Comparison of ENCODE assay signal across 13 cellular contexts in the genomic region with DNA sequence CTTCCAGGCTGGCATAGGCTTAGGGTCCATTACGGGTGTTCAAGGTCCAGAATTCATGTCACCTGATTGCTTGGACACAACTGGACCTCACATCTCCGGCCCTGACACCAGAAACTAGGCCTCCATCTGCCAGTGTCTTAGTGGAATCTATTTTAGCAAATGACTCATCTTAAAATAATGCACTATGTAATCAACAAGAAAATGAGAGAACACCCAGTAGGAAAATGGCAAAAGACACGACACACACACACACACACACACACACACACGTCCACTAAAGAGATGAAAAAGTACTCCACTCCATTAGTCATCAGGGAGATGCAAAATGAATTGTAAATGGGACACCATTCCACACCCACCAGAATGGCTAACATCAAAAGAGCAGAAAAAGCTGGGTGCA. TPM values are rescaled to one million over a fixed set of nuclear protein-coding genes. Genes with fewer than 3 reads are reported as not detected.
A peak's percentile ranks its signal among the peaks of the same experiment; 100 is the strongest.
DNase-seq lines count a peak whose midpoint lies in the region; ATAC-seq and TF ChIP-seq lines count a peak whose summit lies in the region.
"Had no signal": no experiment of that assay in that cellular context is flagged by ENCODE, and none has a peak within 500 bp of the region (broad histone marks: within the 10 kb centered on the region; RNA-seq: fewer than 3 reads in every experiment).

No MANE protein-coding gene starts in this region.

- peak overlapping the region; percentile 52; the same call in 1 of the 2 replicates for H3K27ac ChIP-seq in ACC112 (ENCODE audit: low read depth, low read length)
- H3K27ac ChIP-seq in foreskin keratinocyte: no peak overlapping the region
- H3K27ac ChIP-seq in esophagus muscularis mucosa (replicated peaks in 1 of 4): peak overlapping the region in 1 of 4 donors; percentile 22
- no peak overlapping the region for H3K27ac ChIP-seq in endodermal cell (ENCODE audit: low read depth, low read length)
- H3K27ac ChIP-seq in transverse colon: no peak overlapping the region

- H3K27me3 Mint-ChIP-seq in HFFc6 (ENCODE audit: insufficient read depth) (no peaks in the 10 kb centered on the region; the same call in 1 of the 2 replicates), endodermal cell (ENCODE audit: insufficient read depth) (peaks cover 2% of the 10 kb centered on the region)
- H3K27me3 Mint-ChIP-seq: progenitor cell of endocrine pancreas had no signal

- ATAC-seq in foreskin keratinocyte: peak; percentile 57
- ATAC-seq: Right ventricle myocardium inferior had no signal

- TF ChIP-seq EP300 in esophagus muscularis mucosa (IDR thresholded peaks at IDR 0.05) (no peak), transverse colon (IDR thresholded peaks at IDR 0.05; ENCODE audit: low read depth) (no peak)

- CTCF ChIA-PET in GM10248 (lab: Yijun Ruan, JAX): no interaction called here

- H3K4me3 ChIP-seq in ACC112 (ENCODE audit: low read depth, low read length) (no peak overlapping the region), esophagus muscularis mucosa (no peak overlapping the region), endodermal cell (ENCODE audit: low read length) (no peak overlapping the region), transverse colon (no peak overlapping the region)

- peak overlapping the region; percentile 13 for H2AFZ ChIP-seq in ACC112 (ENCODE audit: low read length, unreplicated experiment)

- no peak for TF ChIP-seq POLR2A in esophagus muscularis mucosa (IDR thresholded peaks at IDR 0.05; ENCODE audit: low read depth)
- TF ChIP-seq POLR2A in transverse colon (IDR thresholded peaks at IDR 0.05): no peak

- DNase-seq in HFFc6: peak; percentile 88
- peak; percentile 62 for DNase-seq in amniotic stem cell (lab: John Stamatoyannopoulos, UW)
- peak; percentile 73 to 80 for DNase-seq in foreskin keratinocyte
- DNase-seq in esophagus muscularis mucosa (ENCODE audit: extremely low spot score): no peak
- no peak for DNase-seq in endodermal cell
- DNase-seq in transverse colon: no peak
- DNase-seq in GM10248 (ENCODE audit: extremely low spot score): no peak

- H3K27me3 ChIP-seq in ACC112 (ENCODE audit: insufficient read depth, low read length) (no peaks in the 10 kb centered on the region), foreskin keratinocyte (no peaks in the 10 kb centered on the region), esophagus muscularis mucosa (no peaks in the 10 kb centered on the region), endodermal cell (ENCODE audit: control insufficient read depth, insufficient read depth, low read length, poor library complexity, severe bottlenecking) (no peaks in the 10 kb centered on the region), transverse colon (no peaks in the 10 kb centered on the region)

- in situ Hi-C loops in transverse colon (cut with MboI; ENCODE audit: low pct_ligation_motif_present in 1 of 4, low pct_unique_long_range_greater_than_20kb in 1 of 4, low sequenced_read_pairs in 3 of 4): no loop called here

- no peak overlapping the region for H3K9ac ChIP-seq in endodermal cell (ENCODE audit: extremely low read depth, low read length, poor library complexity, severe bottlenecking)

- intact Hi-C loops in esophagus muscularis mucosa (cut with DNase I): no loop called here
- intact Hi-C loops in transverse colon (cut with DNase I; ENCODE audit: low total_unique reads): no loop called here

- H3K9me3 Mint-ChIP-seq in HFFc6: peaks cover 15% of the 10 kb centered on the region
- peaks cover 12% of the 10 kb centered on the region for H3K9me3 Mint-ChIP-seq in endodermal cell

- TF ChIP-seq CTCF in HFFc6 (IDR thresholded peaks at IDR 0.05): no peak
- no peak for TF ChIP-seq CTCF in foreskin keratinocyte (conservative IDR thresholded peaks at IDR 0.05)
- TF ChIP-seq CTCF in esophagus muscularis mucosa (IDR thresholded peaks at IDR 0.05): no peak
- no peak for TF ChIP-seq CTCF in endodermal cell (conservative IDR thresholded peaks at IDR 0.05)
- TF ChIP-seq CTCF in transverse colon (IDR thresholded peaks at IDR 0.05): no peak
- no peak for TF ChIP-seq CTCF in GM10248 (IDR thresholded peaks at IDR 0.05; ENCODE audit: control extremely low read depth, extremely low read depth, low read depth, missing control alignments)

- H3K4me3 Mint-ChIP-seq in HFFc6 (no peak overlapping the region), endodermal cell (no peak overlapping the region)

- 48% methylated on average over 4 of the region's 4 CpGs for WGBS in esophagus muscularis mucosa
- WGBS in endodermal cell (ENCODE audit: insufficient coverage in 1 of 2, insufficient read length in 1 of 2), 2 experiments: 91 to 94% methylated on average over 2 to 4 of the region's 4 CpGs
- WGBS in transverse colon (ENCODE audit: low coverage in 1 of 2), 2 donors: 63% methylated on average over 4 of the region's 4 CpGs; no CpG with 5 or more reads in 1 of the 2 donors

- H3K4me1 ChIP-seq in ACC112 (ENCODE audit: control insufficient read depth, insufficient read depth, low read length, unreplicated experiment) (peaks cover 5% of the 10 kb centered on the region), foreskin keratinocyte (peaks cover 6% of the 10 kb centered on the region), esophagus muscularis mucosa (peaks cover 0 to 6% (median 0%) of the 10 kb centered on the region in 4 donors), endodermal cell (ENCODE audit: control insufficient read depth, insufficient read depth, low read length) (no peaks in the 10 kb centered on the region), transverse colon (no peaks in the 10 kb centered on the region)

- H3K36me3 ChIP-seq in ACC112 (ENCODE audit: insufficient read depth, low read length): no peaks in the 10 kb centered on the region
- H3K36me3 ChIP-seq in esophagus muscularis mucosa: no peaks in the 10 kb centered on the region
- H3K36me3 ChIP-seq in endodermal cell (ENCODE audit: control insufficient read depth, insufficient read depth, low read length): no peaks in the 10 kb centered on the region
- no peaks in the 10 kb centered on the region for H3K36me3 ChIP-seq in transverse colon

- H3K4me1 Mint-ChIP-seq in HFFc6 (ENCODE audit: low read depth): peaks cover 21% of the 10 kb centered on the region
- H3K4me1 Mint-ChIP-seq in endodermal cell: no peaks in the 10 kb centered on the region

- H3K27ac Mint-ChIP-seq in HFFc6 (peak overlapping the region; percentile 71), endodermal cell (no peak overlapping the region)
- H3K27ac Mint-ChIP-seq: progenitor cell of endocrine pancreas had no signal

- POLR2A ChIA-PET in GM10248 (lab: Yijun Ruan, JAX): no interaction called here

- no peaks in the 10 kb centered on the region for H3K9me3 ChIP-seq in esophagus muscularis mucosa
- peaks cover 7% of the 10 kb centered on the region for H3K9me3 ChIP-seq in endodermal cell (ENCODE audit: control insufficient read depth, low read length)
- no peaks in the 10 kb centered on the region for H3K9me3 ChIP-seq in transverse colon

- peaks cover 3% of the 10 kb centered on the region for H3K79me2 ChIP-seq in ACC112 (ENCODE audit: control insufficient read depth, insufficient read depth, low read length, unreplicated experiment)

- H3K36me3 Mint-ChIP-seq in HFFc6 (ENCODE audit: low read depth) (peaks cover 7% of the 10 kb centered on the region; the same call in 1 of the 2 replicates), endodermal cell (ENCODE audit: low read depth) (peaks cover 4% of the 10 kb centered on the region)

RNA-seq across cellular contexts. Expression of a gene that starts 11.2 kb away (rescaled TPM):
- 1 to 10 TPM; 5.3 to 6.5 (median 6.1) TPM for total RNA-seq in HFFc6 (2021; fragmentation: NEBNext Ultra II Directional; extraction: Animal tissue kit (Norgen Biotek cat#: 25700))
- 13.9 and 21.1 TPM in 2 replicates for total RNA-seq in foreskin keratinocyte
- 7.3 and 11.3 TPM in 2 replicates for polyA plus RNA-seq in foreskin keratinocyte
- 10 to 100 TPM in 2 of 4 donors, 1 to 10 TPM in 2; 5.4 to 15.3 (median 10.4) TPM for total RNA-seq in esophagus muscularis mucosa
- 10 to 100 TPM; 27.1 to 27.3 TPM for total RNA-seq in endodermal cell
- polyA plus RNA-seq in endodermal cell (2013, experiment 1 of 2): 45.7 TPM
- 40.9 TPM for polyA plus RNA-seq in endodermal cell (2013, experiment 2 of 2)
- 1 to 10 TPM; 1.6 to 8.2 (median 2.5) TPM for total RNA-seq in transverse colon
- total RNA-seq: HT-29 had no signal

RNA-seq across cellular contexts. Expression of a gene that starts 48.5 kb away (rescaled TPM):
- total RNA-seq in HFFc6 (2021; fragmentation: NEBNext Ultra II Directional; extraction: Animal tissue kit (Norgen Biotek cat#: 25700)): not detected
- total RNA-seq in foreskin keratinocyte (not detected in 2 replicates), esophagus muscularis mucosa (not detected), endodermal cell (under 1 TPM in 1 of 2 donors, not detected in 1; 0.15 TPM), transverse colon (not detected)
- polyA plus RNA-seq in foreskin keratinocyte: not detected in 2 replicates
- not detected for polyA plus RNA-seq in endodermal cell (2013, experiment 1 of 2)
- polyA plus RNA-seq in endodermal cell (2013, experiment 2 of 2): not detected
- total RNA-seq: HT-29, liver, progenitor cell of endocrine pancreas, Right ventricle myocardium inferior, urinary bladder had no signal
- polyA plus RNA-seq: liver, urinary bladder had no signal

Comparison
In these comparisons a context has a peak if more than half of its experiments do, and no peak if none do; other contexts are left out.
1. DNase-seq: peak in HFFc6 (single experiment), amniotic stem cell (single experiment) and foreskin keratinocyte (2 of 2); none in esophagus muscularis mucosa (single experiment), endodermal cell (single experiment), transverse colon (single experiment) and GM10248 (single experiment).